In the genomic region with DNA sequence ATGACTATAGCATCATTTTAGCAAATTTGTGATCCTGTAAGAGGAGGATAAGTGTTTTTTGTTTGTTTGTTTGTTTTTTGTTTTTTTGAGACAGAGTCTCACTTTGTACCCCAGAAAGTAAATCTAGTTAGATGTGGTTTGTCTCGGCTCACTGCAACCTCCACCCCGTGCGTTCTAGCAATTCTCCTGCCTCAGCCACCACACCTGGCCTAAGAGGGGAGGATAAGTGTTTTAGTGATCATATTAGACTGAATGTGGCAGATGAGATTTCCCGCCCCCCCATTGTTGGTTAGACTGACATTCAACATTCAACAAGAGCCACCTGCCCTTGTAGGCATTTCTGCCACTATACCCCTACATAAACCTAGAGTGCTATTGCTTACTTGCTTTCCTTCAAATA, we compare ENCODE assay signal across 21 cellular contexts.
"Had no signal": no experiment of that assay in that cellular context is flagged by ENCODE, and none has a peak within 500 bp of the region (broad histone marks: within the 10 kb centered on the region; RNA-seq: fewer than 3 reads in every experiment).

No MANE protein-coding gene starts in this region.

- H3K4me3 ChIP-seq: body of pancreas, cardiac muscle cell, lower lobe of right lung, pancreas, psoas muscle, right atrium auricular region, upper lobe of left lung had no signal

- DNase-seq: activated CD4-positive, alpha-beta T cell treated with anti-CD3 and anti-CD28 coated beads, Interleukin-2, amount 10 ng/mL, durations not matched to agents 7 days and 5 days; activated CD8-positive, alpha-beta memory T cell treated with anti-CD3 and anti-CD28 coated beads, Interleukin-2, amount 10 ng/mL, durations not matched to agents 7 days and 5 days; activated CD8-positive, alpha-beta T cell treated with anti-CD3 and anti-CD28 coated beads for 36 hours; activated effector memory CD4-positive, alpha-beta T cell treated with anti-CD3 and anti-CD28 coated beads, Interleukin-2, amount 50 U/mL, for 16 hours; activated T-cell treated with anti-CD3 and anti-CD28 coated beads for 4 hours; anterior cingulate cortex; body of pancreas; effector CD4-positive, alpha-beta T cell; erythroblast; foreskin fibroblast; kidney; lower lobe of right lung; pancreas; psoas muscle; stimulated activated CD4-positive, alpha-beta T cell treated with anti-CD3 and anti-CD28 coated beads, Interleukin-4, amount 100 ng/mL, for 24 hours; stimulated activated naive CD8-positive, alpha-beta T cell treated with anti-CD3 and anti-CD28 coated beads, Interleukin-15, Interleukin-2, amounts not matched to agents 100 U/mL and 50 U/mL, for 24 hours; upper lobe of left lung had no signal

- H3K9me3 ChIP-seq: body of pancreas, lower lobe of right lung, pancreas, psoas muscle, right atrium auricular region, upper lobe of left lung had no signal

- H3K4me1 ChIP-seq: body of pancreas, lower lobe of right lung, pancreas, psoas muscle, right atrium auricular region, upper lobe of left lung had no signal

- ATAC-seq: activated CD8-positive, alpha-beta memory T cell treated with anti-CD3 and anti-CD28 coated beads, Interleukin-2, amount 10 ng/mL, durations not matched to agents 7 days and 5 days; activated CD8-positive, alpha-beta T cell treated with anti-CD3 and anti-CD28 coated beads for 36 hours; body of pancreas; lower lobe of right lung; natural killer cell treated with Interleukin-12 subunit alpha and Interleukin-12 subunit beta and Interleukin-15 and Interleukin-18, amount 100 ng/mL, for 72 hours; pancreas; stimulated activated naive CD8-positive, alpha-beta T cell treated with anti-CD3 and anti-CD28 coated beads, Interleukin-15, Interleukin-2, amounts not matched to agents 100 U/mL and 50 U/mL, for 24 hours had no signal

- H3K27ac ChIP-seq: body of pancreas, cardiac muscle cell, lower lobe of right lung, pancreas, psoas muscle, right atrium auricular region, upper lobe of left lung, VCaP had no signal

- H3K36me3 ChIP-seq: cardiac muscle cell, lower lobe of right lung, pancreas, right atrium auricular region, upper lobe of left lung had no signal

- H3K27me3 ChIP-seq: body of pancreas, cardiac muscle cell, pancreas, right atrium auricular region, upper lobe of left lung had no signal
